ENCODE assay signal across 8 cellular contexts in genomic region chr20:49278817-49279676, GRCh38. TPM values are rescaled to one million over a fixed set of nuclear protein-coding genes. Genes with fewer than 3 reads are reported as not detected.
A peak's percentile ranks its signal among the peaks of the same experiment; 100 is the strongest.
DNase-seq lines count a peak whose midpoint lies in the region; ATAC-seq and TF ChIP-seq lines count a peak whose summit lies in the region.

No MANE protein-coding gene starts in this region.

- H3K27me3 ChIP-seq in duodenal mucosa (ENCODE audit: control insufficient read depth in 1 of 2, insufficient read depth in 2 of 2, low read length in 2 of 2): no peaks in the 10 kb centered on the region
- H3K27me3 ChIP-seq in muscle layer of duodenum (ENCODE audit: low read depth, low read length): no peaks in the 10 kb centered on the region

- no peaks in the 10 kb centered on the region for H3K27me3 Mint-ChIP-seq in T-cell

- peak; percentile 0 for ATAC-seq in Right ventricle myocardium inferior
- no peak for ATAC-seq in T-cell (replicated peaks in 1 of 4)
- ATAC-seq in sciatic nerve: no peak
- ATAC-seq in HG03095 (IDR thresholded peaks at IDR 0.05; ENCODE audit: unreplicated experiment): no peak
- ATAC-seq in omental fat pad (ENCODE audit: low FRiP score): no peak

- intact Hi-C loops in Right ventricle myocardium inferior (cut with DNase I): loop anchor here (2.0 kb wide), 1 partner anchor 90 kb away; the partner anchor contains the start of gene STAU1
- intact Hi-C loops in cardiac septum (cut with DNase I): loop anchor here (1.0 to 2.0 kb wide), 2 partner anchors 60 to 91 kb away; partner anchors contain the start of genes DDX27 and STAU1
- intact Hi-C loops in sciatic nerve (cut with DNase I): no loop called here

- TF ChIP-seq CTCF in omental fat pad (IDR thresholded peaks at IDR 0.05): no peak

- peaks cover 21 to 33% (median 30%) of the 10 kb centered on the region in 3 donors for H3K9me3 Mint-ChIP-seq in T-cell

- H3K36me3 ChIP-seq in duodenal mucosa (ENCODE audit: control insufficient read depth in 1 of 2, insufficient read depth in 2 of 2, low read length in 2 of 2): peaks cover 44 to 50% of the 10 kb centered on the region in 2 donors
- peaks cover 43 to 45% of the 10 kb centered on the region in 2 donors for H3K36me3 ChIP-seq in muscle layer of duodenum (ENCODE audit: control insufficient read depth in 1 of 2, insufficient read depth in 2 of 2, low read length in 2 of 2)

- peak; percentile 69 for DNase-seq in Right ventricle myocardium inferior (ENCODE audit: missing footprints)
- no peak for DNase-seq in cardiac septum (ENCODE audit: low spot score)
- DNase-seq in T-cell: peak in 8 of 34 experiments; percentile 4 to 20 (median 6)
- no peak for DNase-seq in sciatic nerve (ENCODE audit: low spot score)
- DNase-seq in omental fat pad (ENCODE audit: low spot score): no peak

- H3K4me3 ChIP-seq in duodenal mucosa (ENCODE audit: low read depth in 1 of 2, low read length in 2 of 2) (peak overlapping the region; percentile 81 to 88), muscle layer of duodenum (ENCODE audit: low read depth in 1 of 2, low read length in 2 of 2) (peak overlapping the region; percentile 97 to 99)

- POLR2A ChIA-PET in T-cell (lab: Charles Lee): interaction anchor here (0.5 to 1.6 kb wide), 5 partner anchors 9 to 43 kb away, joined by 3 to 8 read pairs (median 4); no protein-coding TSS in a partner anchor

- H3K4me3 Mint-ChIP-seq in T-cell: peak overlapping the region; percentile 88 to 97 (median 91)

- H3K27ac Mint-ChIP-seq in T-cell: peak overlapping the region; percentile 93 to 97

- peaks cover 42 to 43% of the 10 kb centered on the region in 2 donors for H3K4me1 ChIP-seq in duodenal mucosa (ENCODE audit: control insufficient read depth in 1 of 2, insufficient read depth in 2 of 2, low read length in 2 of 2)
- H3K4me1 ChIP-seq in muscle layer of duodenum (ENCODE audit: control insufficient read depth in 1 of 2, insufficient read depth in 2 of 2, low read length in 2 of 2): peaks cover 28 to 46% of the 10 kb centered on the region in 2 donors

- H3K4me1 Mint-ChIP-seq in T-cell: peaks cover 68 to 84% (median 76%) of the 10 kb centered on the region in 3 donors

- H3K9ac ChIP-seq in duodenal mucosa (ENCODE audit: low read depth in 1 of 2, low read length in 2 of 2): peak overlapping the region; percentile 55 to 85

- CTCF ChIA-PET in T-cell (lab: Charles Lee): no interaction called here

- H3K9me3 ChIP-seq in duodenal mucosa (ENCODE audit: control insufficient read depth in 1 of 2, low read length in 2 of 2) (peaks cover 21 to 39% of the 10 kb centered on the region in 2 donors), muscle layer of duodenum (ENCODE audit: control insufficient read depth in 1 of 2, low read length in 2 of 2) (peaks cover 0 to 21% of the 10 kb centered on the region in 2 donors)

- peak overlapping the region; percentile 79 for H3K27ac ChIP-seq in duodenal mucosa (ENCODE audit: low read depth, low read length)
- peak overlapping the region; percentile 98 for H3K27ac ChIP-seq in muscle layer of duodenum (ENCODE audit: low read length)

- H3K36me3 Mint-ChIP-seq in T-cell: peaks cover 68% of the 10 kb centered on the region

RNA-seq across cellular contexts. Expression of gene ZNFX1, which starts 1.2 kb away (rescaled TPM):
- total RNA-seq in Right ventricle myocardium inferior: 21.0 TPM
- 24.0 TPM for total RNA-seq in cardiac septum
- 10 to 100 TPM; 53.8 to 72.2 (median 64.7) TPM for total RNA-seq in T-cell
- total RNA-seq in sciatic nerve: 40.7 TPM
- total RNA-seq in omental fat pad: 100 to 1,000 TPM in 1 of 4 donors, 10 to 100 TPM in 3; 40.5 to 106 (median 54.8) TPM

RNA-seq across cellular contexts. Expression of gene DDX27, which starts 59.8 kb away (rescaled TPM):
- total RNA-seq in Right ventricle myocardium inferior (15.8 TPM), cardiac septum (14.0 TPM), T-cell (10 to 100 TPM; 57.7 to 92.3 (median 59.2) TPM), sciatic nerve (31.2 TPM), omental fat pad (10 to 100 TPM; 23.6 to 36.3 (median 29.4) TPM)
